In the genomic region with DNA sequence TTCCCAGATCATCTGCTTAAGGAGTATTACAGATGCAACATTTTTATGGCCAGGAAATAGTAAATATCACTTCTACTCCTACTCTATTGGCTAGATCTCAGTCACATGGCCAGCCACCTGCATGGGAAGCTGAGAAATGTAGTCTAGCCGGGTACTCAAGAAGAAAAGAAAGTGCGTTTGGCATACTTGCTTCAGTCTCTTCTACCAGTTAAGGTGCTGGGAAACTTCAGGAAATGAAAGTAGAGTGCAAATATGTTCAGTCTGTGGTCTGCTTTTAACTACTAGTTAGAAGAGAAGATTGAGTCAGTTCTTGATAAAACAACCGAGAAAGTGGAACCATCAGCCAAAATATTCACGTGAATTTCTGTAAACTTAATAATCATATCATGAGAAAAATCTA, we compare ENCODE assay signal across 11 cellular contexts.
DNase-seq lines count a peak whose midpoint lies in the region; ATAC-seq and TF ChIP-seq lines count a peak whose summit lies in the region.
"Had no signal": no experiment of that assay in that cellular context is flagged by ENCODE, and none has a peak within 500 bp of the region (broad histone marks: within the 10 kb centered on the region; RNA-seq: fewer than 3 reads in every experiment).

No MANE protein-coding gene starts in this region.

- H3K4me1 Mint-ChIP-seq in activated naive CD4-positive, alpha-beta T cell treated with anti-CD3 and anti-CD28 coated beads for 36 hours (ENCODE audit: low read depth): peaks cover 13% of the 10 kb centered on the region
- peaks cover 4% of the 10 kb centered on the region for H3K4me1 Mint-ChIP-seq in WTC11
- H3K4me1 Mint-ChIP-seq: neural crest cell had no signal

- no peaks in the 10 kb centered on the region for H3K27me3 ChIP-seq in upper lobe of left lung
- no peaks in the 10 kb centered on the region for H3K27me3 ChIP-seq in GM23248 (replicated peaks; ENCODE audit: insufficient read depth)
- no peaks in the 10 kb centered on the region for H3K27me3 ChIP-seq in breast epithelium
- no peaks in the 10 kb centered on the region for H3K27me3 ChIP-seq in tibial artery
- H3K27me3 ChIP-seq: BLaER1, testis had no signal

- H3K4me3 Mint-ChIP-seq in activated naive CD4-positive, alpha-beta T cell treated with anti-CD3 and anti-CD28 coated beads for 36 hours: peak overlapping the region; percentile 33
- H3K4me3 Mint-ChIP-seq in WTC11: no peak overlapping the region
- H3K4me3 Mint-ChIP-seq: neural crest cell had no signal

- intact Hi-C loops in activated naive CD4-positive, alpha-beta T cell treated with anti-CD3 and anti-CD28 coated beads for 36 hours (cut with micrococcal nuclease): loop anchor here (1.0 to 2.0 kb wide), 3 partner anchors 129 to 1115 kb away; a partner anchor contains a TSS
- intact Hi-C loops in breast epithelium (cut with DNase I; ENCODE audit: low total_unique reads): no loop called here
- intact Hi-C loops in tibial artery (cut with DNase I; ENCODE audit: low total_unique reads): no loop called here

- H3K27ac ChIP-seq in upper lobe of left lung (peak overlapping the region in 3 of 4 donors; percentile 14 to 69 (median 46)), GM23248 (no peak overlapping the region), breast epithelium (no peak overlapping the region), tibial artery (no peak overlapping the region)
- H3K27ac ChIP-seq: BLaER1, testis had no signal

- H3K79me2 ChIP-seq in GM23248 (ENCODE audit: insufficient read depth): no peaks in the 10 kb centered on the region

- no peaks in the 10 kb centered on the region for H3K9me3 Mint-ChIP-seq in activated naive CD4-positive, alpha-beta T cell treated with anti-CD3 and anti-CD28 coated beads for 36 hours
- peaks cover 3% of the 10 kb centered on the region; the same call in 1 of the 2 replicates for H3K9me3 Mint-ChIP-seq in WTC11
- H3K9me3 Mint-ChIP-seq: neural crest cell had no signal

- H3K9ac ChIP-seq in GM23248: no peak overlapping the region
- H3K9ac ChIP-seq: BLaER1 had no signal

- peak overlapping the region; percentile 61 for H3K27ac Mint-ChIP-seq in activated naive CD4-positive, alpha-beta T cell treated with anti-CD3 and anti-CD28 coated beads for 36 hours
- no peak overlapping the region for H3K27ac Mint-ChIP-seq in WTC11

- H3K9me2 ChIP-seq in GM23248 (ENCODE audit: insufficient read depth): no peaks in the 10 kb centered on the region

- H3K27me3 Mint-ChIP-seq in activated naive CD4-positive, alpha-beta T cell treated with anti-CD3 and anti-CD28 coated beads for 36 hours (ENCODE audit: low read depth): no peaks in the 10 kb centered on the region
- no peaks in the 10 kb centered on the region for H3K27me3 Mint-ChIP-seq in WTC11 (ENCODE audit: low read depth)

- peaks cover 8% of the 10 kb centered on the region for H3K36me3 Mint-ChIP-seq in activated naive CD4-positive, alpha-beta T cell treated with anti-CD3 and anti-CD28 coated beads for 36 hours (ENCODE audit: low read depth)
- H3K36me3 Mint-ChIP-seq in WTC11: peaks cover 4% of the 10 kb centered on the region

- H2AFZ ChIP-seq in GM23248: no peak overlapping the region

- H3K36me3 ChIP-seq in upper lobe of left lung (peaks cover 0 to 5% (median 0%) of the 10 kb centered on the region in 4 donors), GM23248 (ENCODE audit: low read depth) (no peaks in the 10 kb centered on the region), breast epithelium (no peaks in the 10 kb centered on the region), tibial artery (peaks cover 0 to 5% (median 0%) of the 10 kb centered on the region in 3 donors)
- H3K36me3 ChIP-seq: BLaER1 had no signal

- peak; percentile 68 for DNase-seq in activated naive CD4-positive, alpha-beta T cell treated with anti-CD3 and anti-CD28 coated beads for 36 hours
- no peak for DNase-seq in activated naive CD4-positive, alpha-beta T cell (lab: John Stamatoyannopoulos, UW)
- DNase-seq in WTC11 (ENCODE audit: low spot score) (no peak), upper lobe of left lung (peak in 1 of 2 donors; percentile 68), GM23248 (no peak), breast epithelium (ENCODE audit: low spot score in 2 of 2) (no peak), tibial artery (no peak)
- DNase-seq: testis had no signal

- 0 out of 2 replicates have a peak, but pooled peaks cover under 1% of the 10 kb centered on the region for H3F3A ChIP-seq in GM23248 (ENCODE audit: insufficient read depth)

- POLR2A ChIA-PET in WTC11 (lab: Charles Lee): no interaction called here

- TF ChIP-seq EP300 in upper lobe of left lung (IDR thresholded peaks at IDR 0.05): peak in 1 of 4 donors; percentile 6

- in situ Hi-C loops in GM23248 (cut with MboI): no loop called here

- H3K4me3 ChIP-seq in upper lobe of left lung (no peak overlapping the region), GM23248 (no peak overlapping the region), breast epithelium (no peak overlapping the region), tibial artery (no peak overlapping the region)
- H3K4me3 ChIP-seq: BLaER1, testis had no signal

- TF ChIP-seq CTCF in WTC11 (IDR thresholded peaks at IDR 0.05) (no peak), upper lobe of left lung (IDR thresholded peaks at IDR 0.05) (no peak), breast epithelium (IDR thresholded peaks at IDR 0.05) (no peak), tibial artery (IDR thresholded peaks at IDR 0.05) (no peak)

- no peaks in the 10 kb centered on the region for H4K20me1 ChIP-seq in GM23248 (ENCODE audit: insufficient read depth)
- H4K20me1 ChIP-seq: BLaER1 had no signal

- CTCF ChIA-PET in activated naive CD4-positive, alpha-beta T cell treated with anti-CD3 and anti-CD28 coated beads for 36 hours (lab: Charles Lee): interaction anchor here (0.6 kb wide), 1 partner anchor 11 kb away, joined by 3 read pairs; no protein-coding TSS in a partner anchor
- CTCF ChIA-PET in WTC11 (lab: Charles Lee): interaction anchor here (1.8 kb wide), 1 partner anchor 12 kb away, joined by 7 read pairs; no protein-coding TSS in a partner anchor

- WGBS in upper lobe of left lung, 2 donors: 55 to 58% methylated on average over 4 of the region's 4 CpGs
- 98 to 99% methylated on average over 4 of the region's 4 CpGs for whole genome bisulfite sequencing in GM23248 (ENCODE audit: low coverage in 1 of 2, low lambda C conversion rate in 2 of 2, missing lambda C conversion rate in 2 of 2), 2 experiments

- ATAC-seq in HG03039 (IDR thresholded peaks at IDR 0.05; ENCODE audit: unreplicated experiment) (peak; percentile 94), WTC11 (no peak; the same call in 1 of the 2 replicates), upper lobe of left lung (ENCODE audit: low FRiP score in 2 of 2) (peak; percentile 59 to 92)

- H3K4me2 ChIP-seq in GM23248 (ENCODE audit: unreplicated experiment): no peak overlapping the region
- H3K4me2 ChIP-seq: BLaER1 had no signal

- H3K9me3 ChIP-seq in upper lobe of left lung (no peaks in the 10 kb centered on the region), GM23248 (ENCODE audit: low read depth) (no peaks in the 10 kb centered on the region), breast epithelium (no peaks in the 10 kb centered on the region), tibial artery (no peaks in the 10 kb centered on the region)
- H3K9me3 ChIP-seq: BLaER1, testis had no signal

- peaks cover 0 to 8% (median 2%) of the 10 kb centered on the region in 4 donors for H3K4me1 ChIP-seq in upper lobe of left lung
- H3K4me1 ChIP-seq in GM23248 (ENCODE audit: insufficient read depth): no peaks in the 10 kb centered on the region
- H3K4me1 ChIP-seq in breast epithelium: no peaks in the 10 kb centered on the region
- no peaks in the 10 kb centered on the region for H3K4me1 ChIP-seq in tibial artery
- H3K4me1 ChIP-seq: BLaER1, testis had no signal

- TF ChIP-seq POLR2A in upper lobe of left lung (IDR thresholded peaks at IDR 0.05) (no peak), breast epithelium (IDR thresholded peaks at IDR 0.05) (no peak)

TF ChIP-seq in WTC11, 78 proteins besides CTCF, POLR2A, EP300 and RAD21:
- TF ChIP-seq RORB (CRISPR knock-in tag; IDR thresholded peaks at IDR 0.05): no peak
- TF ChIP-seq, protein P1, sequence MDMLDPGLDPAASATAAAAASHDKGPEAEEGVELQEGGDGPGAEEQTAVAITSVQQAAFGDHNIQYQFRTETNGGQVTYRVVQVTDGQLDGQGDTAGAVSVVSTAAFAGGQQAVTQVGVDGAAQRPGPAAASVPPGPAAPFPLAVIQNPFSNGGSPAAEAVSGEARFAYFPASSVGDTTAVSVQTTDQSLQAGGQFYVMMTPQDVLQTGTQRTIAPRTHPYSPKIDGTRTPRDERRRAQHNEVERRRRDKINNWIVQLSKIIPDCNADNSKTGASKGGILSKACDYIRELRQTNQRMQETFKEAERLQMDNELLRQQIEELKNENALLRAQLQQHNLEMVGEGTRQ (CRISPR knock-in tag; IDR thresholded peaks at IDR 0.05): peak; percentile 55
- TF ChIP-seq, protein P2, sequence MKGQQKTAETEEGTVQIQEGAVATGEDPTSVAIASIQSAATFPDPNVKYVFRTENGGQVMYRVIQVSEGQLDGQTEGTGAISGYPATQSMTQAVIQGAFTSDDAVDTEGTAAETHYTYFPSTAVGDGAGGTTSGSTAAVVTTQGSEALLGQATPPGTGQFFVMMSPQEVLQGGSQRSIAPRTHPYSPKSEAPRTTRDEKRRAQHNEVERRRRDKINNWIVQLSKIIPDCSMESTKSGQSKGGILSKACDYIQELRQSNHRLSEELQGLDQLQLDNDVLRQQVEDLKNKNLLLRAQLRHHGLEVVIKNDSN (CRISPR knock-in tag; IDR thresholded peaks at IDR 0.05): peak; percentile 52

Comparison
In these comparisons a context has a peak if more than half of its experiments do, and no peak if none do; other contexts are left out.
1. H3K27ac ChIP-seq: peak in upper lobe of left lung (3 of 4); none in GM23248 (single experiment), breast epithelium (0 of 2) and tibial artery (0 of 2).